10 cellular contexts compared by ENCODE assay signal in the genomic region with DNA sequence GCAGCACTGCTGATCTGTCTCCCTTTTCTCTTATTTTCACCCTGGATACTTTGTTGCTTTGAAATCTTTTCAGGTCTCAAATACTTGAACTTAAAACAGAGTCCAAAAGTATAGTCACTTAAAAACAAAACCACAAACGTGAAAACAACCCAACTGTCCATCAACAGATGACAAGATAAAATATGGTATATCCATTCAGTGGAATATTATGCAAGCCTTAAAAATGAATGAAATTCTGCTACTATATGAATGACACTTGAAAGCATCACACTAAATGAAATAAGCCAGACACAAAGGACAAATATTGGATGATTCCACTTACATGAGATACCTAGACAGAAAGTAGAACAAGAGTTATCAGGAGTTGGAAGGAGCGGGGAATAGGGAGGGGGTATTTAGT. TPM values are rescaled to one million over a fixed set of nuclear protein-coding genes. Genes with fewer than 3 reads are reported as not detected.
"Had no signal": no experiment of that assay in that cellular context is flagged by ENCODE, and none has a peak within 500 bp of the region (broad histone marks: within the 10 kb centered on the region; RNA-seq: fewer than 3 reads in every experiment).

No MANE protein-coding gene starts in this region.

- FAIRE-seq: HTR-8/SVneo had no signal

- H3K36me3 ChIP-seq: HAP-1 had no signal

- H3K27ac ChIP-seq: KMS-11 had no signal

- H3K4me3 Mint-ChIP-seq: GM23338 had no signal

- H3K27ac Mint-ChIP-seq: GM23338 had no signal

- H3K4me2 ChIP-seq: GM23338, KMS-11 had no signal

- H3K4me1 ChIP-seq: HAP-1 had no signal

- DNase-seq: H7, IMR-90, KBM-7 had no signal

- H3K4me3 ChIP-seq: GM23338, HAP-1 had no signal

- H2AFZ ChIP-seq: GM23338 had no signal

- ATAC-seq: GM23338, HCT116 had no signal

- H3K9ac ChIP-seq: KMS-11 had no signal

RNA-seq across cellular contexts. Expression of gene EFCAB10, which starts 44.7 kb away (rescaled TPM):
- total RNA-seq: H4, HT-29, IMR-90 had no signal
- polyA plus RNA-seq: IMR-90 had no signal
